ENCODE assay signal across 1 cellular context in genomic region chr1:29126198-29126597, GRCh38.
TF ChIP-seq lines count a peak whose summit lies in the region.

No MANE protein-coding gene starts in this region.

TF ChIP-seq in GM23338, 12 proteins besides CTCF, POLR2A, EP300 and RAD21 (continued from another document):
- TF ChIP-seq REST (IDR thresholded peaks at IDR 0.05; ENCODE audit: unreplicated experiment): no peak
- TF ChIP-seq EZH2 (IDR thresholded peaks at IDR 0.05; ENCODE audit: low read depth, unreplicated experiment): no peak
- TF ChIP-seq STAT1 (IDR thresholded peaks at IDR 0.05; ENCODE audit: unreplicated experiment): no peak
- no peak for TF ChIP-seq POLR2AphosphoS5 (IDR thresholded peaks at IDR 0.05; ENCODE audit: low read depth)
- no peak for TF ChIP-seq ZNF331 (CRISPR knock-in tag; IDR thresholded peaks at IDR 0.05; ENCODE audit: low read depth)
- no peak for TF ChIP-seq NANOG (IDR thresholded peaks at IDR 0.05; ENCODE audit: borderline replicate concordance)
- TF ChIP-seq ZNF462 (CRISPR knock-in tag; IDR thresholded peaks at IDR 0.05): no peak
- no peak for TF ChIP-seq EZH2phosphoT487 (IDR thresholded peaks at IDR 0.05; ENCODE audit: unreplicated experiment)
- TF ChIP-seq CREB1 (CRISPR knock-in tag; IDR thresholded peaks at IDR 0.05; ENCODE audit: low read depth): no peak
